9 cellular contexts compared by ENCODE assay signal in genomic region chr3:189710620-189711388, GRCh38.
DNase-seq lines count a peak whose midpoint lies in the region; ATAC-seq, FAIRE-seq and TF ChIP-seq lines count a peak whose summit lies in the region.
"Had no signal": no experiment of that assay in that cellular context is flagged by ENCODE, and none has a peak within 500 bp of the region (broad histone marks: within the 10 kb centered on the region; RNA-seq: fewer than 3 reads in every experiment).

No MANE protein-coding gene starts in this region.

- no peaks in the 10 kb centered on the region for H3K36me3 Mint-ChIP-seq in nephron progenitor cell (ENCODE audit: low read depth)
- H3K36me3 Mint-ChIP-seq: naive thymus-derived CD8-positive, alpha-beta T cell had no signal

- DNase-seq in cardiac fibroblast (ENCODE audit: low read depth in 2 of 2) (peak; percentile 96 to 99), nephron progenitor cell (peak; percentile 6), small intestine (no peak), NCI-H510A (lab: John Stamatoyannopoulos, UW) (no peak), head of caudate nucleus (no peak)
- DNase-seq: naive thymus-derived CD8-positive, alpha-beta T cell had no signal

- TF ChIP-seq CTCF in cardiac fibroblast (IDR thresholded peaks at IDR 0.05; ENCODE audit: low read depth, low read length) (no peak), nephron progenitor cell (IDR thresholded peaks at IDR 0.05) (no peak)

- H3K4me1 Mint-ChIP-seq in nephron progenitor cell: peaks cover 48% of the 10 kb centered on the region

- peaks cover 0 to 2% of the 10 kb centered on the region in 2 donors for H3K4me1 ChIP-seq in small intestine (ENCODE audit: control insufficient read depth in 2 of 2, insufficient read depth in 1 of 2, low read depth in 1 of 2, low read length in 1 of 2)

- H3K27me3 ChIP-seq in small intestine (ENCODE audit: control insufficient read depth in 2 of 2, insufficient read depth in 2 of 2, low read length in 2 of 2): no peaks in the 10 kb centered on the region

- H3K36me3 ChIP-seq in small intestine (ENCODE audit: control insufficient read depth in 2 of 2, insufficient read depth in 2 of 2, low read length in 2 of 2): no peaks in the 10 kb centered on the region

- peak overlapping the region; percentile 66 for H3K27ac Mint-ChIP-seq in nephron progenitor cell
- H3K27ac Mint-ChIP-seq: naive thymus-derived CD8-positive, alpha-beta T cell had no signal

- intact Hi-C loops in head of caudate nucleus (cut with DNase I): no loop called here

- H3K27me3 Mint-ChIP-seq in nephron progenitor cell (ENCODE audit: low read depth, poor library complexity): no peaks in the 10 kb centered on the region

- peak; percentile 50 for ATAC-seq in GM18873 (IDR thresholded peaks at IDR 0.05; ENCODE audit: low FRiP score, unreplicated experiment)
- ATAC-seq in HG03460 (IDR thresholded peaks at IDR 0.05; ENCODE audit: unreplicated experiment): peak; percentile 57
- no peak for ATAC-seq in HG03439 (IDR thresholded peaks at IDR 0.05; ENCODE audit: unreplicated experiment)

- no peak overlapping the region for H3K27ac ChIP-seq in small intestine (ENCODE audit: low read depth in 1 of 2, low read length in 1 of 2)

- H3K4me3 ChIP-seq in cardiac fibroblast (replicated peaks in 1 of 2; ENCODE audit: low read depth in 2 of 2, low read length in 2 of 2): no peak overlapping the region
- H3K4me3 ChIP-seq in small intestine (ENCODE audit: low read depth in 1 of 2, low read length in 2 of 2): no peak overlapping the region

- H3K4me3 Mint-ChIP-seq in nephron progenitor cell: no peak overlapping the region
- H3K4me3 Mint-ChIP-seq: naive thymus-derived CD8-positive, alpha-beta T cell had no signal

- no peaks in the 10 kb centered on the region for H3K9me3 Mint-ChIP-seq in nephron progenitor cell
- H3K9me3 Mint-ChIP-seq: naive thymus-derived CD8-positive, alpha-beta T cell had no signal

- FAIRE-seq in small intestine (lab: Jason Lieb, UNC): no peak

- H3K9me3 ChIP-seq in small intestine (ENCODE audit: control insufficient read depth, low read depth): no peaks in the 10 kb centered on the region

Comparison
In these comparisons a context has a peak if more than half of its experiments do, and no peak if none do; other contexts are left out.
1. DNase-seq: peak in cardiac fibroblast (2 of 2) and nephron progenitor cell (single experiment); none in small intestine (single experiment), NCI-H510A (single experiment) and head of caudate nucleus (0 of 42).